ENCODE assay signal across 24 cellular contexts in the genomic region with DNA sequence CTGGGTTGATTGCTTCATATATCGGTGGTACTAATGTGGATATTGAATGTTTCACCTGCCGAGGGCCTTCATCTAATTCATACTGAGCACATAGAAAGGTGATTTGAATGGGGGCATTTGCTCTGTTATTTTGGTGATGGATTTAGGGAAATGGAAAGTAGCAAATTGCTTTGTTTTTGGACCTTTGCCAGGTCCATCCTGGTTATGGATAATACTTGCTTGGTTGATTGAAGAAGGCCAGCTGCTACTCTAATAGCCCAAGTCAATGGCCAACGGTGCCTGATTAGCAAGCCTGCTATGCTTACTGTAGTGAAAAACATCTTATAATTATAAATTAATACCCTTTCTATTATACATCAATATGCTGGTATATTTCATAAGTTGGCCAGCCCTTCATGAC.
A peak's percentile ranks its signal among the peaks of the same experiment; 100 is the strongest.
DNase-seq lines count a peak whose midpoint lies in the region; ATAC-seq, FAIRE-seq and TF ChIP-seq lines count a peak whose summit lies in the region.
"Had no signal": no experiment of that assay in that cellular context is flagged by ENCODE, and none has a peak within 500 bp of the region (broad histone marks: within the 10 kb centered on the region; RNA-seq: fewer than 3 reads in every experiment).

No MANE protein-coding gene starts in this region.

- no peak overlapping the region for H3K4me3 ChIP-seq in K562
- H3K4me3 ChIP-seq in coronary artery, result no peak overlapping the region
- H3K4me3 ChIP-seq in MM.1S (ENCODE audit: low read length), result no peak overlapping the region

- H3K27me3 ChIP-seq in K562 (ENCODE audit: control insufficient read depth in 2 of 2, insufficient read depth in 2 of 2, low read length in 2 of 2) (no peaks in the 10 kb centered on the region), MM.1S (replicated peaks; ENCODE audit: insufficient read depth, low read length) (no peaks in the 10 kb centered on the region)
- H3K27me3 ChIP-seq: BE2C had no signal

- H2AFZ ChIP-seq in K562 (ENCODE audit: low read depth, low read length) (no peak overlapping the region), MM.1S (ENCODE audit: low read length) (no peak overlapping the region)

- no peak overlapping the region for H3K27ac ChIP-seq in K562 (ENCODE audit: extremely low read depth, low read depth, low read length)
- no peak overlapping the region for H3K27ac ChIP-seq in coronary artery
- H3K27ac ChIP-seq in MM.1S (ENCODE audit: low read length), result no peak overlapping the region

- H3K9me1 ChIP-seq in K562 (ENCODE audit: control insufficient read depth, insufficient read depth, low read length), result no peaks in the 10 kb centered on the region

- H3K9ac ChIP-seq in K562 (ENCODE audit: insufficient read depth in 1 of 2, low read depth in 2 of 2, low read length in 2 of 2) (no peak overlapping the region), MM.1S (ENCODE audit: low read length) (no peak overlapping the region)

- no peak overlapping the region for H3K4me2 ChIP-seq in K562 (ENCODE audit: insufficient read depth, low read length)
- no peak overlapping the region for H3K4me2 ChIP-seq in MM.1S (ENCODE audit: low read depth, low read length)

- no peaks in the 10 kb centered on the region for H3K4me1 ChIP-seq in K562 (replicated peaks in 1 of 2; ENCODE audit: control insufficient read depth in 2 of 2, insufficient read depth in 2 of 2, low read length in 2 of 2)
- H3K4me1 ChIP-seq in MM.1S (ENCODE audit: low read length), result no peaks in the 10 kb centered on the region
- H3K4me1 ChIP-seq: BE2C had no signal

- no peak for ATAC-seq in K562
- ATAC-seq: SK-N-SH treated with all-trans-retinoic acid at 6 μM for 48 hours, T-helper 17 cell had no signal

- no TSS peak for BruUV-seq in K562 (replicated peaks; lab: Mats Ljungman, UMichigan)

- FAIRE-seq in K562 (lab: Jason Lieb, UNC), result no peak
- FAIRE-seq: GM12892, H54 had no signal

- no peak for TF ChIP-seq CTCF in K562 (IDR thresholded peaks at IDR 0.05 in 2 of 3, conservative IDR thresholded peaks at IDR 0.05 in 1 of 3; ENCODE audit: insufficient read depth in 2 of 3, low read depth in 1 of 3, low read length in 3 of 3)
- TF ChIP-seq CTCF in coronary artery (IDR thresholded peaks at IDR 0.05), result no peak
- TF ChIP-seq CTCF in MM.1S (IDR thresholded peaks at IDR 0.05; ENCODE audit: low read length), result no peak

- no peaks in the 10 kb centered on the region for H4K20me1 ChIP-seq in K562 (replicated peaks; ENCODE audit: control insufficient read depth, insufficient read depth, low read length)
- H4K20me1 ChIP-seq in MM.1S (ENCODE audit: insufficient read depth, low read length), result no peaks in the 10 kb centered on the region

- no peak for TF ChIP-seq POLR2A in K562 (conservative IDR thresholded peaks at IDR 0.05)

- 2% methylated on average over 3 of the region's 3 CpGs for WGBS in K562 (ENCODE audit: insufficient coverage, low coverage, missing lambda C conversion rate)

- intact Hi-C loops in K562 (cut with micrococcal nuclease), result no loop called here

- no peak for TF ChIP-seq RAD21 in K562 (CRISPR knock-in tag; conservative IDR thresholded peaks at IDR 0.05 in 1 of 2, IDR thresholded peaks at IDR 0.05 in 1 of 2)

- H3F3A ChIP-seq in MM.1S (ENCODE audit: insufficient read depth, low read length), result no peaks in the 10 kb centered on the region

- H3K36me3 ChIP-seq in K562 (ENCODE audit: control insufficient read depth, insufficient read depth, low read length) (no peaks in the 10 kb centered on the region), MM.1S (replicated peaks; ENCODE audit: insufficient read depth, low read length) (no peaks in the 10 kb centered on the region)
- H3K36me3 ChIP-seq: BE2C had no signal

- no peaks in the 10 kb centered on the region for H3K9me3 ChIP-seq in K562 (replicated peaks; ENCODE audit: control insufficient read depth, insufficient read depth, low read depth, low read length)
- no peaks in the 10 kb centered on the region for H3K9me3 ChIP-seq in MM.1S (replicated peaks; ENCODE audit: insufficient read depth, low read length)
- H3K9me3 ChIP-seq: BE2C had no signal

- no peak for TF ChIP-seq EP300 in K562 (IDR thresholded peaks at IDR 0.05; ENCODE audit: low read length)

- H3K79me2 ChIP-seq in K562 (ENCODE audit: control insufficient read depth, insufficient read depth, low read length) (no peaks in the 10 kb centered on the region), MM.1S (ENCODE audit: low read length) (no peaks in the 10 kb centered on the region)

- in situ Hi-C loops in K562 (cut with MboI), result no loop called here

- CTCF ChIA-PET in K562 (lab: Yijun Ruan, JAX; ENCODE audit: low intra/inter-chr PET ratio), result no interaction called here

- POLR2A ChIA-PET in K562 (lab: Yijun Ruan, JAX), result no interaction called here

- no peaks in the 10 kb centered on the region for H3K9me2 ChIP-seq in MM.1S (replicated peaks; ENCODE audit: insufficient read depth, low read length)

- peak; percentile 5 for DNase-seq in NCI-H146 (lab: John Stamatoyannopoulos, UW)
- DNase-seq in NCI-H146 treated with DMSO at 0.1 percent for 48 hours (lab: John Stamatoyannopoulos, UW; ENCODE audit: unreplicated experiment), result no peak
- DNase-seq in NCI-H1105 (lab: John Stamatoyannopoulos, UW), result peak; percentile 62
- DNase-seq in NCI-H524 (lab: John Stamatoyannopoulos, UW), result peak; percentile 44 to 75
- no peak for DNase-seq in K562 (ENCODE audit: extremely low read depth in 1 of 4, low spot score in 3 of 4)
- no peak for DNase-seq in C1 segment of cervical spinal cord (lab: John Stamatoyannopoulos, UW)
- DNase-seq in coronary artery (ENCODE audit: low spot score), result no peak
- no peak for DNase-seq in MM.1S
- DNase-seq: 8988T, ACHN, BE2C, DMS153, DND-41, Karpas-422, NCI-H187, NCI-H2171, NCI-H226, NCI-H510A, SIG-M5, T-helper 17 cell, T1000 had no signal

TF ChIP-seq in K562, 482 proteins besides CTCF, POLR2A, EP300 and RAD21:
- TF ChIP-seq NFIC (IDR thresholded peaks at IDR 0.05), result peak; percentile 57
- TF ChIP-seq, protein P1, sequence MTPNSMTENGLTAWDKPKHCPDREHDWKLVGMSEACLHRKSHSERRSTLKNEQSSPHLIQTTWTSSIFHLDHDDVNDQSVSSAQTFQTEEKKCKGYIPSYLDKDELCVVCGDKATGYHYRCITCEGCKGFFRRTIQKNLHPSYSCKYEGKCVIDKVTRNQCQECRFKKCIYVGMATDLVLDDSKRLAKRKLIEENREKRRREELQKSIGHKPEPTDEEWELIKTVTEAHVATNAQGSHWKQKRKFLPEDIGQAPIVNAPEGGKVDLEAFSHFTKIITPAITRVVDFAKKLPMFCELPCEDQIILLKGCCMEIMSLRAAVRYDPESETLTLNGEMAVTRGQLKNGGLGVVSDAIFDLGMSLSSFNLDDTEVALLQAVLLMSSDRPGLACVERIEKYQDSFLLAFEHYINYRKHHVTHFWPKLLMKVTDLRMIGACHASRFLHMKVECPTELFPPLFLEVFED (CRISPR knock-in tag; conservative IDR thresholded peaks at IDR 0.05), result no peak

Comparison
In these comparisons a context has a peak if more than half of its experiments do, and no peak if none do; other contexts are left out.
1. DNase-seq: peak in NCI-H146 (single experiment), NCI-H1105 (single experiment) and NCI-H524 (2 of 2); none in NCI-H146 treated with DMSO at 0.1 percent for 48 hours (single experiment), K562 (0 of 4), C1 segment of cervical spinal cord (0 of 14), coronary artery (single experiment) and MM.1S (single experiment).